Comparison of ENCODE assay signal across 16 cellular contexts in the genomic region with DNA sequence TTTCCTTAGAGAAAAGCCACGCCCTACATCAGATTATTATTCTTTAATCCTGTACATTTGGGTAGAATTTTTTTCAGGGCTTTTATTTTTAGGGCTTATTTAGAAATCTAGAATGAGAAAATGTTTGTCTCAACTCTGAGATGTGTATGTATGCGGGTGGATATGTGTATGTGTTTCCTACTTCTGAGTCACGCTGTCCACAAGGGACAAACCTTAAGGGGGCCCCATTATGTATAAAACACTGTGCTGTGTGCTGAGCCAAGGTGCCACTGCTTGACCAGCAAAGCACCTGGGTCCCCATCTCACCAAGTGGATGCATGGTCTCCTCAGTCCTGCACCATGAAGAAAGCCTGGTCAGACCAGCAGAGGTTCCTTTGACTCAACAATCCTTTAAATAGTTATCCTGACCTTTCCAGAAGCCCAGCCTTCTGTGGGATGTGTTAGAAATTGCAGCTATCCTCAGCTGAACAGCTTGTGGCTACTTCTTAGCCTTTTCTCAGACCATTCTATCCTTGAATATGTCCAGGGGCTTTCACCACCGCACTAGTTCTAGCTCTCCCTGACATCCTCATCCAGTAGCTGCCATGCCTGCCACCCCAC. TPM values are rescaled to one million over a fixed set of nuclear protein-coding genes. Genes with fewer than 3 reads are reported as not detected.
DNase-seq lines count a peak whose midpoint lies in the region; ATAC-seq, FAIRE-seq and TF ChIP-seq lines count a peak whose summit lies in the region.
"Had no signal": no experiment of that assay in that cellular context is flagged by ENCODE, and none has a peak within 500 bp of the region (broad histone marks: within the 10 kb centered on the region; RNA-seq: fewer than 3 reads in every experiment).

No MANE protein-coding gene starts in this region.

- H3K9me3 Mint-ChIP-seq in activated CD4-positive, alpha-beta memory T cell treated with anti-CD3 and anti-CD28 coated beads for 36 hours: no peaks in the 10 kb centered on the region
- H3K9me3 Mint-ChIP-seq: CD8-positive, alpha-beta T cell had no signal

- peaks cover 22% of the 10 kb centered on the region for H3K4me1 Mint-ChIP-seq in activated CD4-positive, alpha-beta memory T cell treated with anti-CD3 and anti-CD28 coated beads for 36 hours (ENCODE audit: low read depth)

- H3K27me3 Mint-ChIP-seq in activated CD4-positive, alpha-beta memory T cell treated with anti-CD3 and anti-CD28 coated beads for 36 hours: no peaks in the 10 kb centered on the region

- POLR2A ChIA-PET in activated CD4-positive, alpha-beta memory T cell treated with anti-CD3 and anti-CD28 coated beads for 36 hours (lab: Charles Lee): interaction anchor here (1.2 kb wide), 1 partner anchor 9 kb away, joined by 4 read pairs; no protein-coding TSS in a partner anchor

- H3K4me3 ChIP-seq in heart right ventricle: no peak overlapping the region
- H3K4me3 ChIP-seq in brain microvascular endothelial cell (ENCODE audit: low read depth, low read length): no peak overlapping the region
- no peak overlapping the region for H3K4me3 ChIP-seq in muscle layer of duodenum (ENCODE audit: low read depth in 1 of 2, low read length in 2 of 2)
- H3K4me3 ChIP-seq in upper lobe of left lung: no peak overlapping the region
- H3K4me3 ChIP-seq: SK-N-MC, spleen had no signal

- CTCF ChIA-PET in activated CD4-positive, alpha-beta memory T cell treated with anti-CD3 and anti-CD28 coated beads for 36 hours (lab: Charles Lee): interaction anchor here (0.8 to 1.5 kb wide), 3 partner anchors 10 to 120 kb away, joined by 3 to 4 read pairs (median 3); no protein-coding TSS in a partner anchor

- intact Hi-C loops in heart right ventricle (cut with DNase I): loop anchor here in 1 of 10 donors (5.0 kb wide), 1 partner anchor 61 kb away; no protein-coding TSS in a partner anchor
- intact Hi-C loops in cardiac septum (cut with DNase I): no loop called here
- intact Hi-C loops in activated CD4-positive, alpha-beta memory T cell treated with anti-CD3 and anti-CD28 coated beads for 36 hours (cut with micrococcal nuclease): no loop called here

- H3K27me3 ChIP-seq in heart right ventricle (no peaks in the 10 kb centered on the region), brain microvascular endothelial cell (replicated peaks) (no peaks in the 10 kb centered on the region), muscle layer of duodenum (ENCODE audit: low read depth, low read length) (no peaks in the 10 kb centered on the region), upper lobe of left lung (no peaks in the 10 kb centered on the region)
- H3K27me3 ChIP-seq: spleen had no signal

- no peaks in the 10 kb centered on the region for H3K36me3 Mint-ChIP-seq in activated CD4-positive, alpha-beta memory T cell treated with anti-CD3 and anti-CD28 coated beads for 36 hours
- H3K36me3 Mint-ChIP-seq: CD8-positive, alpha-beta T cell had no signal

- H3K27ac Mint-ChIP-seq in activated CD4-positive, alpha-beta memory T cell treated with anti-CD3 and anti-CD28 coated beads for 36 hours: no peak overlapping the region

- peak in 6 of 8 donors; percentile 22 to 76 (median 36) for ATAC-seq in heart right ventricle
- ATAC-seq in upper lobe of left lung (ENCODE audit: low FRiP score in 2 of 2): peak; percentile 32 to 37
- ATAC-seq in GM19328 (IDR thresholded peaks at IDR 0.05; ENCODE audit: unreplicated experiment): no peak

- H3K9me3 ChIP-seq in heart right ventricle (no peaks in the 10 kb centered on the region), muscle layer of duodenum (ENCODE audit: control insufficient read depth in 1 of 2, low read length in 2 of 2) (no peaks in the 10 kb centered on the region), upper lobe of left lung (no peaks in the 10 kb centered on the region)
- H3K9me3 ChIP-seq: spleen had no signal

- WGBS in heart right ventricle, 2 donors: 89% methylated on average over 4 of the region's 4 CpGs
- WGBS in upper lobe of left lung, 2 donors: 88 to 89% methylated on average over 4 of the region's 4 CpGs

- H3K4me1 ChIP-seq in heart right ventricle (peaks cover 10 to 45% (median 25%) of the 10 kb centered on the region in 9 donors), muscle layer of duodenum (ENCODE audit: control insufficient read depth in 1 of 2, insufficient read depth in 2 of 2, low read length in 2 of 2) (peaks cover 5 to 9% of the 10 kb centered on the region in 2 donors), upper lobe of left lung (no peaks in the 10 kb centered on the region)
- H3K4me1 ChIP-seq: spleen had no signal

- FAIRE-seq in GM12891 (lab: Jason Lieb, UNC): no peak

- in situ Hi-C loops in brain microvascular endothelial cell (cut with HindIII; ENCODE audit: low pct_ligation_motif_present, low sequenced_read_pairs): no loop called here

- TF ChIP-seq EP300 in upper lobe of left lung (IDR thresholded peaks at IDR 0.05): no peak

- TF ChIP-seq CTCF in heart right ventricle (IDR thresholded peaks at IDR 0.05): no peak
- TF ChIP-seq CTCF in brain microvascular endothelial cell (IDR thresholded peaks at IDR 0.05; ENCODE audit: low read depth, low read length, missing control alignments): no peak
- TF ChIP-seq CTCF in upper lobe of left lung (IDR thresholded peaks at IDR 0.05): no peak

- no peaks in the 10 kb centered on the region for H3K36me3 ChIP-seq in heart right ventricle
- no peaks in the 10 kb centered on the region for H3K36me3 ChIP-seq in brain microvascular endothelial cell (replicated peaks)
- H3K36me3 ChIP-seq in muscle layer of duodenum (ENCODE audit: control insufficient read depth in 1 of 2, insufficient read depth in 2 of 2, low read length in 2 of 2): no peaks in the 10 kb centered on the region
- no peaks in the 10 kb centered on the region for H3K36me3 ChIP-seq in upper lobe of left lung
- H3K36me3 ChIP-seq: spleen had no signal

- peak overlapping the region in 8 of 10 donors; percentile 8 to 67 (median 60) for H3K27ac ChIP-seq in heart right ventricle
- peak overlapping the region; percentile 77 for H3K27ac ChIP-seq in brain microvascular endothelial cell
- peak overlapping the region; percentile 61 for H3K27ac ChIP-seq in muscle layer of duodenum (ENCODE audit: low read length)
- no peak overlapping the region for H3K27ac ChIP-seq in upper lobe of left lung
- H3K27ac ChIP-seq: SK-N-MC, spleen had no signal

- H3K4me3 Mint-ChIP-seq in activated CD4-positive, alpha-beta memory T cell treated with anti-CD3 and anti-CD28 coated beads for 36 hours: no peak overlapping the region
- H3K4me3 Mint-ChIP-seq: CD8-positive, alpha-beta T cell had no signal

- DNase-seq in heart right ventricle: no peak
- DNase-seq in cardiac septum (ENCODE audit: low spot score): no peak
- no peak for DNase-seq in brain microvascular endothelial cell
- DNase-seq in upper lobe of left lung: no peak
- DNase-seq in activated CD4-positive, alpha-beta memory T cell treated with anti-CD3 and anti-CD28 coated beads for 36 hours: no peak
- DNase-seq in GM12891 (ENCODE audit: insufficient read length, low spot score): no peak
- DNase-seq: ACHN; activated effector memory CD4-positive, alpha-beta T cell treated with anti-CD3 and anti-CD28 coated beads, Interleukin-2, amount 50 U/mL, for 16 hours; CD8-positive, alpha-beta T cell; hypothalamus; NCI-H2029 treated with DMSO at 0.1 percent for 48 hours; spleen; stimulated activated naive CD4-positive, alpha-beta T cell had no signal

- TF ChIP-seq POLR2A in upper lobe of left lung (IDR thresholded peaks at IDR 0.05) (no peak), GM12891 (IDR thresholded peaks at IDR 0.05; ENCODE audit: low read depth, low read length) (no peak)

TF ChIP-seq in GM12891, 5 proteins besides CTCF, POLR2A, EP300 and RAD21:
- TF ChIP-seq TAF1 (IDR thresholded peaks at IDR 0.05; ENCODE audit: low read depth, low read length) (no peak), PAX5 (IDR thresholded peaks at IDR 0.05; ENCODE audit: insufficient read depth, low read length, severe bottlenecking) (no peak), SPI1 (IDR thresholded peaks at IDR 0.05; ENCODE audit: low read depth, low read length) (no peak), POU2F2 (IDR thresholded peaks at IDR 0.05; ENCODE audit: low read depth, low read length) (no peak), POLR2AphosphoS5 (IDR thresholded peaks at IDR 0.05; ENCODE audit: low read depth, low read length) (no peak)

RNA-seq across cellular contexts. Expression of a gene that starts 57.7 kb away (rescaled TPM):
- 100 to 1,000 TPM in 5 of 10 donors, 10 to 100 TPM in 5; 40.7 to 165 (median 104) TPM for total RNA-seq in heart right ventricle
- polyA plus RNA-seq in heart right ventricle: 10 to 100 TPM in 1 of 2 donors, 1 to 10 TPM in 1; 9.5 to 23.5 TPM
- 269 TPM for total RNA-seq in cardiac septum
- total RNA-seq in upper lobe of left lung: 10 to 100 TPM; 11.1 to 31.7 (median 17.6) TPM
- 10 to 100 TPM; 25.1 to 25.2 TPM for total RNA-seq in activated CD4-positive, alpha-beta memory T cell treated with anti-CD3 and anti-CD28 coated beads for 36 hours
- 39.9 TPM for polyA plus RNA-seq in GM12891 (2012; ENCODE audit: low read depth, missing spikeins)

Comparison
In these comparisons a context has a peak if more than half of its experiments do, and no peak if none do; other contexts are left out.
1. H3K27ac ChIP-seq: peak in heart right ventricle (8 of 10), brain microvascular endothelial cell (single experiment) and muscle layer of duodenum (single experiment); none in upper lobe of left lung (0 of 4).